ENCODE assay signal across 8 cellular contexts in genomic region chr4:128776794-128777216, GRCh38. TPM values are rescaled to one million over a fixed set of nuclear protein-coding genes. Genes with fewer than 3 reads are reported as not detected.
DNase-seq lines count a peak whose midpoint lies in the region; ATAC-seq, FAIRE-seq and TF ChIP-seq lines count a peak whose summit lies in the region.

No MANE protein-coding gene starts in this region.

- H3K36me3 ChIP-seq in endothelial cell of umbilical vein (ENCODE audit: control insufficient read depth in 2 of 2, extremely low read depth in 1 of 2, insufficient read depth in 2 of 2, low read length in 2 of 2) (no peaks in the 10 kb centered on the region), parathyroid adenoma (ENCODE audit: control insufficient read depth, insufficient read depth, low read length) (no peaks in the 10 kb centered on the region)

- H3K4me1 ChIP-seq in endothelial cell of umbilical vein (ENCODE audit: control insufficient read depth, extremely low read depth, insufficient read depth, low read length) (no peaks in the 10 kb centered on the region), parathyroid adenoma (no peaks in the 10 kb centered on the region)

- BruUV-seq in endothelial cell of umbilical vein (replicated peaks; lab: Mats Ljungman, UMichigan) = no TSS peak

- FAIRE-seq in endothelial cell of umbilical vein (lab: Jason Lieb, UNC) = no peak

- H3K79me2 ChIP-seq in endothelial cell of umbilical vein (ENCODE audit: control insufficient read depth, insufficient read depth, low read length) (no peaks in the 10 kb centered on the region), parathyroid adenoma (no peaks in the 10 kb centered on the region)

- H3K4me2 ChIP-seq in endothelial cell of umbilical vein (ENCODE audit: insufficient read depth, low read length) = no peak overlapping the region
- H3K4me2 ChIP-seq in parathyroid adenoma (ENCODE audit: low read length) = no peak overlapping the region

- H3K27ac ChIP-seq in endothelial cell of umbilical vein (ENCODE audit: insufficient read depth, low read depth, low read length) (no peak overlapping the region), parathyroid adenoma (no peak overlapping the region)

- no peak for TF ChIP-seq POLR2A in endothelial cell of umbilical vein (IDR thresholded peaks at IDR 0.05; ENCODE audit: low read depth, low read length)

- TF ChIP-seq CTCF in endothelial cell of umbilical vein (IDR thresholded peaks at IDR 0.05; ENCODE audit: extremely low read depth in 1 of 2, insufficient read depth in 1 of 2, low read depth in 1 of 2, low read length in 2 of 2) = no peak
- no peak for TF ChIP-seq CTCF in parathyroid adenoma (IDR thresholded peaks at IDR 0.05)

- no peaks in the 10 kb centered on the region for H3K9me1 ChIP-seq in endothelial cell of umbilical vein (replicated peaks; ENCODE audit: control insufficient read depth, extremely low read depth, insufficient read depth, low read length)

- ATAC-seq in HG03565 (IDR thresholded peaks at IDR 0.05; ENCODE audit: unreplicated experiment) = no peak

- dilution Hi-C loops in endothelial cell of umbilical vein (cut with MboI; ENCODE audit: extremely low pct_ligation_motif_present, low sequenced_read_pairs) = no loop called here

- no peaks in the 10 kb centered on the region for H4K20me1 ChIP-seq in endothelial cell of umbilical vein (replicated peaks; ENCODE audit: control insufficient read depth, extremely low read depth, insufficient read depth, low read length)

- H3K4me3 ChIP-seq in endothelial cell of umbilical vein (replicated peaks in 1 of 3; ENCODE audit: insufficient read depth in 1 of 3, low read depth in 1 of 3, low read length in 3 of 3) (no peak overlapping the region), parathyroid adenoma (ENCODE audit: low read depth, low read length) (no peak overlapping the region)

- POLR2A ChIA-PET in endothelial cell of umbilical vein (lab: Charles Lee) = interaction anchor here (0.6 kb wide), 1 partner anchor 161 kb away, joined by 5 read pairs; no protein-coding TSS in a partner anchor

- DNase-seq in ELR (ENCODE audit: low read depth) (peak; percentile 85), NCI-H226 (peak; percentile 84), endothelial cell of umbilical vein (ENCODE audit: low read depth, low spot score) (peak; percentile 70), NCI-H526 (lab: John Stamatoyannopoulos, UW) (no peak)
- no peak for DNase-seq in stimulated activated CD4-positive, alpha-beta T cell treated with anti-CD3 and anti-CD28 coated beads, Interleukin-4, amount 100 ng/mL, for 4 hours
- no peak for DNase-seq in stimulated activated CD4-positive, alpha-beta T cell treated with anti-CD3 and anti-CD28 coated beads, Interleukin-12 subunit alpha, Interleukin-12 subunit beta, amount 100 ng/mL, for 4 hours

- CTCF ChIA-PET in endothelial cell of umbilical vein (lab: Charles Lee) = interaction anchor here (0.9 to 1.6 kb wide), 6 partner anchors 10 to 585 kb away, joined by 3 to 9 read pairs (median 4); no protein-coding TSS in a partner anchor

- H3K9ac ChIP-seq in endothelial cell of umbilical vein (replicated peaks; ENCODE audit: extremely low read depth, insufficient read depth, low read length) (no peak overlapping the region), parathyroid adenoma (no peak overlapping the region)

- no peaks in the 10 kb centered on the region for H3K27me3 ChIP-seq in endothelial cell of umbilical vein (ENCODE audit: control insufficient read depth in 2 of 2, insufficient read depth in 2 of 2, low read length in 2 of 2)
- no peaks in the 10 kb centered on the region for H3K27me3 ChIP-seq in parathyroid adenoma (ENCODE audit: control insufficient read depth, insufficient read depth, low read length)

- H3K9me3 ChIP-seq in endothelial cell of umbilical vein (replicated peaks; ENCODE audit: control insufficient read depth, insufficient read depth, low read length) (no peaks in the 10 kb centered on the region), parathyroid adenoma (ENCODE audit: control insufficient read depth, low read length) (no peaks in the 10 kb centered on the region)

- intact Hi-C loops in endothelial cell of umbilical vein (cut with micrococcal nuclease) = no loop called here

- H2AFZ ChIP-seq in endothelial cell of umbilical vein (ENCODE audit: low read depth, low read length) = no peak overlapping the region
- peak overlapping the region; percentile 33 for H2AFZ ChIP-seq in parathyroid adenoma

TF ChIP-seq in endothelial cell of umbilical vein, 7 proteins besides CTCF, POLR2A, EP300 and RAD21:
- no peak for TF ChIP-seq EZH2 (IDR thresholded peaks at IDR 0.05; ENCODE audit: borderline replicate concordance, low read depth, low read length, severe bottlenecking)
- no peak for TF ChIP-seq GATA2 (IDR thresholded peaks at IDR 0.05; ENCODE audit: insufficient read depth, insufficient read length, low read depth, low read length)
- no peak for TF ChIP-seq MYC (IDR thresholded peaks at IDR 0.05; ENCODE audit: low read depth, low read length)
- TF ChIP-seq JUN (IDR thresholded peaks at IDR 0.05; ENCODE audit: borderline replicate concordance, insufficient read depth, insufficient read length, low read depth) = no peak
- no peak for TF ChIP-seq FOS (IDR thresholded peaks at IDR 0.05; ENCODE audit: borderline replicate concordance, insufficient read depth, low read length)
- TF ChIP-seq, protein P1, sequence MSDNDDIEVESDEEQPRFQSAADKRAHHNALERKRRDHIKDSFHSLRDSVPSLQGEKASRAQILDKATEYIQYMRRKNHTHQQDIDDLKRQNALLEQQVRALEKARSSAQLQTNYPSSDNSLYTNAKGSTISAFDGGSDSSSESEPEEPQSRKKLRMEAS (IDR thresholded peaks at IDR 0.05; ENCODE audit: insufficient read depth, insufficient read length) = no peak
- TF ChIP-seq POLR2AphosphoS5 (IDR thresholded peaks at IDR 0.05; ENCODE audit: insufficient read depth, low read depth, low read length) = no peak

RNA-seq across cellular contexts. Expression of gene JADE1, which starts 32.7 kb away (rescaled TPM):
- 39.2 and 45.6 TPM in 2 replicates for total RNA-seq in endothelial cell of umbilical vein
- 9.9 and 13.6 TPM in 2 replicates for polyA plus RNA-seq in endothelial cell of umbilical vein
- 14.9 and 16.0 TPM in 2 replicates for polyA plus RNA-seq in endothelial cell of umbilical vein (2011; cell fraction: cytosol; rRNA removed)
- polyA plus RNA-seq in endothelial cell of umbilical vein (2011; cell fraction: nucleus; rRNA removed) = 38.0 and 39.7 TPM in 2 replicates
- polyA plus RNA-seq in endothelial cell of umbilical vein (2012) = 14.3 and 15.8 TPM in 2 replicates
- polyA minus RNA-seq in endothelial cell of umbilical vein = 39.6 and 46.0 TPM in 2 replicates
- polyA minus RNA-seq in endothelial cell of umbilical vein (2011; cell fraction: cytosol; rRNA and poly(A)+ RNA removed) = 13.4 TPM
- polyA minus RNA-seq in endothelial cell of umbilical vein (2011; cell fraction: nucleus; rRNA and poly(A)+ RNA removed) = 25.9 and 33.0 TPM in 2 replicates

Comparison
In these comparisons a context has a peak if more than half of its experiments do, and no peak if none do; other contexts are left out.
1. DNase-seq: peak in ELR (single experiment), NCI-H226 (single experiment) and endothelial cell of umbilical vein (single experiment); none in stimulated activated CD4-positive, alpha-beta T cell treated with anti-CD3 and anti-CD28 coated beads, Interleukin-4, amount 100 ng/mL, for 4 hours (0 of 2), stimulated activated CD4-positive, alpha-beta T cell treated with anti-CD3 and anti-CD28 coated beads, Interleukin-12 subunit alpha, Interleukin-12 subunit beta, amount 100 ng/mL, for 4 hours (single experiment) and NCI-H526 (0 of 2).